Comparison of ENCODE assay signal across 1 cellular context in the genomic region with DNA sequence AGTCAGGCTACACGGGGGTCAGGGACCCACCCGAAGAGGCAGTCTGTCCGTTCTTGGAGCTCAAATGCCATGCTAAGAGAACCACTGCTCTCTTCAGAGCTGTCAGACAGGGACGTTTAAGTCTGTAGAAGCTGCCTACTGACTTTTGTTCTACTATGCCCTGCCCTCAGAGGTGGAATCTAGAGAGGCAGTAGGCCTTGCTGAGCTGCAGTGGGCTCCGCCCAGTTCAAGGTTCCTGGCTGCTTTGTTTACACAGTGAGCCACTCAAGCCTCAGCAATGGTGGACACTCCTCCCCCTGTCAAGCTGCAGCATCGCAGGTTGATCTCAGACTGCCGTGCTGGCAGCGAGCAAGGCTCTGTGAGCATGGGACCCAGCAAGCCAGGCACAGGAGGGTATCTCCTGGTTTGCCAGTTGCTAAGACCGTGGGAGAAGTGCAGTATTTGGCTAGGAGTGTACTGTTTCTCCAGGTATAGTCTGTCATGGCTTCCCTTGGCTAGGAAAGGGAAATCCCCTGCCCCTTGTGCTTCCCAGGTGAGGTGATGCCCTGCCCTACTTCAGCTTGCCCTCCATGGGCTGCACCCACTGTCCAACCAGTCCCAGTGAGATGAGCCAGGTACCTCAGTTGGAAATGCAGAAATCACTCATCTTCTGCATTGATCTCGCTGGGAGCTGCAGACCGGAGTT.
TF ChIP-seq lines count a peak whose summit lies in the region.
"Not testable (repeated sequence)": the region's sequence is repeated elsewhere in the genome, so short reads cannot be mapped to it uniquely, and the experiment has no call there.

No MANE protein-coding gene starts in this region.

TF ChIP-seq in HepG2, 621 proteins besides CTCF, POLR2A, EP300 and RAD21 (continued from another document):
- TF ChIP-seq, protein P1, sequence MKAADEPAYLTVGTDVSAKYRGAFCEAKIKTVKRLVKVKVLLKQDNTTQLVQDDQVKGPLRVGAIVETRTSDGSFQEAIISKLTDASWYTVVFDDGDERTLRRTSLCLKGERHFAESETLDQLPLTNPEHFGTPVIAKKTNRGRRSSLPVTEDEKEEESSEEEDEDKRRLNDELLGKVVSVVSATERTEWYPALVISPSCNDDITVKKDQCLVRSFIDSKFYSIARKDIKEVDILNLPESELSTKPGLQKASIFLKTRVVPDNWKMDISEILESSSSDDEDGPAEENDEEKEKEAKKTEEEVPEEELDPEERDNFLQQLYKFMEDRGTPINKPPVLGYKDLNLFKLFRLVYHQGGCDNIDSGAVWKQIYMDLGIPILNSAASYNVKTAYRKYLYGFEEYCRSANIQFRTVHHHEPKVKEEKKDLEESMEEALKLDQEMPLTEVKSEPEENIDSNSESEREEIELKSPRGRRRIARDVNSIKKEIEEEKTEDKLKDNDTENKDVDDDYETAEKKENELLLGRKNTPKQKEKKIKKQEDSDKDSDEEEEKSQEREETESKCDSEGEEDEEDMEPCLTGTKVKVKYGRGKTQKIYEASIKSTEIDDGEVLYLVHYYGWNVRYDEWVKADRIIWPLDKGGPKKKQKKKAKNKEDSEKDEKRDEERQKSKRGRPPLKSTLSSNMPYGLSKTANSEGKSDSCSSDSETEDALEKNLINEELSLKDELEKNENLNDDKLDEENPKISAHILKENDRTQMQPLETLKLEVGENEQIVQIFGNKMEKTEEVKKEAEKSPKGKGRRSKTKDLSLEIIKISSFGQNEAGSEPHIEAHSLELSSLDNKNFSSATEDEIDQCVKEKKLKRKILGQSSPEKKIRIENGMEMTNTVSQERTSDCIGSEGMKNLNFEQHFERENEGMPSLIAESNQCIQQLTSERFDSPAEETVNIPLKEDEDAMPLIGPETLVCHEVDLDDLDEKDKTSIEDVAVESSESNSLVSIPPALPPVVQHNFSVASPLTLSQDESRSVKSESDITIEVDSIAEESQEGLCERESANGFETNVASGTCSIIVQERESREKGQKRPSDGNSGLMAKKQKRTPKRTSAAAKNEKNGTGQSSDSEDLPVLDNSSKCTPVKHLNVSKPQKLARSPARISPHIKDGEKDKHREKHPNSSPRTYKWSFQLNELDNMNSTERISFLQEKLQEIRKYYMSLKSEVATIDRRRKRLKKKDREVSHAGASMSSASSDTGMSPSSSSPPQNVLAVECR (CRISPR knock-in tag; IDR thresholded peaks at IDR 0.05; ENCODE audit: borderline replicate concordance): peak; percentile 60; the same call in 1 of the 2 replicates
- TF ChIP-seq ZFP36L1 (CRISPR knock-in tag; IDR thresholded peaks at IDR 0.05): 0 out of 2 replicates have a peak, but pooled peaks have one; percentile 25
- TF ChIP-seq, protein P2, sequence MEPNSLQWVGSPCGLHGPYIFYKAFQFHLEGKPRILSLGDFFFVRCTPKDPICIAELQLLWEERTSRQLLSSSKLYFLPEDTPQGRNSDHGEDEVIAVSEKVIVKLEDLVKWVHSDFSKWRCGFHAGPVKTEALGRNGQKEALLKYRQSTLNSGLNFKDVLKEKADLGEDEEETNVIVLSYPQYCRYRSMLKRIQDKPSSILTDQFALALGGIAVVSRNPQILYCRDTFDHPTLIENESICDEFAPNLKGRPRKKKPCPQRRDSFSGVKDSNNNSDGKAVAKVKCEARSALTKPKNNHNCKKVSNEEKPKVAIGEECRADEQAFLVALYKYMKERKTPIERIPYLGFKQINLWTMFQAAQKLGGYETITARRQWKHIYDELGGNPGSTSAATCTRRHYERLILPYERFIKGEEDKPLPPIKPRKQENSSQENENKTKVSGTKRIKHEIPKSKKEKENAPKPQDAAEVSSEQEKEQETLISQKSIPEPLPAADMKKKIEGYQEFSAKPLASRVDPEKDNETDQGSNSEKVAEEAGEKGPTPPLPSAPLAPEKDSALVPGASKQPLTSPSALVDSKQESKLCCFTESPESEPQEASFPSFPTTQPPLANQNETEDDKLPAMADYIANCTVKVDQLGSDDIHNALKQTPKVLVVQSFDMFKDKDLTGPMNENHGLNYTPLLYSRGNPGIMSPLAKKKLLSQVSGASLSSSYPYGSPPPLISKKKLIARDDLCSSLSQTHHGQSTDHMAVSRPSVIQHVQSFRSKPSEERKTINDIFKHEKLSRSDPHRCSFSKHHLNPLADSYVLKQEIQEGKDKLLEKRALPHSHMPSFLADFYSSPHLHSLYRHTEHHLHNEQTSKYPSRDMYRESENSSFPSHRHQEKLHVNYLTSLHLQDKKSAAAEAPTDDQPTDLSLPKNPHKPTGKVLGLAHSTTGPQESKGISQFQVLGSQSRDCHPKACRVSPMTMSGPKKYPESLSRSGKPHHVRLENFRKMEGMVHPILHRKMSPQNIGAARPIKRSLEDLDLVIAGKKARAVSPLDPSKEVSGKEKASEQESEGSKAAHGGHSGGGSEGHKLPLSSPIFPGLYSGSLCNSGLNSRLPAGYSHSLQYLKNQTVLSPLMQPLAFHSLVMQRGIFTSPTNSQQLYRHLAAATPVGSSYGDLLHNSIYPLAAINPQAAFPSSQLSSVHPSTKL (CRISPR knock-in tag; IDR thresholded peaks at IDR 0.05): peak; percentile 86
- TF ChIP-seq, protein P3, sequence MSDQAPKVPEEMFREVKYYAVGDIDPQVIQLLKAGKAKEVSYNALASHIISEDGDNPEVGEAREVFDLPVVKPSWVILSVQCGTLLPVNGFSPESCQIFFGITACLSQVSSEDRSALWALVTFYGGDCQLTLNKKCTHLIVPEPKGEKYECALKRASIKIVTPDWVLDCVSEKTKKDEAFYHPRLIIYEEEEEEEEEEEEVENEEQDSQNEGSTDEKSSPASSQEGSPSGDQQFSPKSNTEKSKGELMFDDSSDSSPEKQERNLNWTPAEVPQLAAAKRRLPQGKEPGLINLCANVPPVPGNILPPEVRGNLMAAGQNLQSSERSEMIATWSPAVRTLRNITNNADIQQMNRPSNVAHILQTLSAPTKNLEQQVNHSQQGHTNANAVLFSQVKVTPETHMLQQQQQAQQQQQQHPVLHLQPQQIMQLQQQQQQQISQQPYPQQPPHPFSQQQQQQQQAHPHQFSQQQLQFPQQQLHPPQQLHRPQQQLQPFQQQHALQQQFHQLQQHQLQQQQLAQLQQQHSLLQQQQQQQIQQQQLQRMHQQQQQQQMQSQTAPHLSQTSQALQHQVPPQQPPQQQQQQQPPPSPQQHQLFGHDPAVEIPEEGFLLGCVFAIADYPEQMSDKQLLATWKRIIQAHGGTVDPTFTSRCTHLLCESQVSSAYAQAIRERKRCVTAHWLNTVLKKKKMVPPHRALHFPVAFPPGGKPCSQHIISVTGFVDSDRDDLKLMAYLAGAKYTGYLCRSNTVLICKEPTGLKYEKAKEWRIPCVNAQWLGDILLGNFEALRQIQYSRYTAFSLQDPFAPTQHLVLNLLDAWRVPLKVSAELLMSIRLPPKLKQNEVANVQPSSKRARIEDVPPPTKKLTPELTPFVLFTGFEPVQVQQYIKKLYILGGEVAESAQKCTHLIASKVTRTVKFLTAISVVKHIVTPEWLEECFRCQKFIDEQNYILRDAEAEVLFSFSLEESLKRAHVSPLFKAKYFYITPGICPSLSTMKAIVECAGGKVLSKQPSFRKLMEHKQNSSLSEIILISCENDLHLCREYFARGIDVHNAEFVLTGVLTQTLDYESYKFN (CRISPR knock-in tag; conservative IDR thresholded peaks at IDR 0.05): peak; percentile 89
- peak; percentile 75 for TF ChIP-seq PITX1 (CRISPR knock-in tag; IDR thresholded peaks at IDR 0.05)
- TF ChIP-seq, protein P4, sequence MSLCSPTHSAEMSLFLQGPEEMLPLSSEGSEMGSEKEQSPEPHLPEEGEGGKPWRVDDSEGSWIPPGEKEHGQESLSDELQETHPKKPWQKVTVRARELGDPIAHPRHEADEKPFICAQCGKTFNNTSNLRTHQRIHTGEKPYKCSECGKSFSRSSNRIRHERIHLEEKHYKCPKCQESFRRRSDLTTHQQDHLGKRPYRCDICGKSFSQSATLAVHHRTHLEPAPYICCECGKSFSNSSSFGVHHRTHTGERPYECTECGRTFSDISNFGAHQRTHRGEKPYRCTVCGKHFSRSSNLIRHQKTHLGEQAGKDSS (CRISPR knock-in tag; IDR thresholded peaks at IDR 0.05; ENCODE audit: borderline replicate concordance, low read depth): peak; percentile 83
- 0 out of 2 replicates have a peak, but pooled peaks have one; percentile 63 for TF ChIP-seq ZNF343 (CRISPR knock-in tag; IDR thresholded peaks at IDR 0.05)
- TF ChIP-seq, protein P5, sequence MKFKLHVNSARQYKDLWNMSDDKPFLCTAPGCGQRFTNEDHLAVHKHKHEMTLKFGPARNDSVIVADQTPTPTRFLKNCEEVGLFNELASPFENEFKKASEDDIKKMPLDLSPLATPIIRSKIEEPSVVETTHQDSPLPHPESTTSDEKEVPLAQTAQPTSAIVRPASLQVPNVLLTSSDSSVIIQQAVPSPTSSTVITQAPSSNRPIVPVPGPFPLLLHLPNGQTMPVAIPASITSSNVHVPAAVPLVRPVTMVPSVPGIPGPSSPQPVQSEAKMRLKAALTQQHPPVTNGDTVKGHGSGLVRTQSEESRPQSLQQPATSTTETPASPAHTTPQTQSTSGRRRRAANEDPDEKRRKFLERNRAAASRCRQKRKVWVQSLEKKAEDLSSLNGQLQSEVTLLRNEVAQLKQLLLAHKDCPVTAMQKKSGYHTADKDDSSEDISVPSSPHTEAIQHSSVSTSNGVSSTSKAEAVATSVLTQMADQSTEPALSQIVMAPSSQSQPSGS (CRISPR knock-in tag; IDR thresholded peaks at IDR 0.05): 0 out of 2 replicates have a peak, but pooled peaks have one; percentile 48
- TF ChIP-seq KAT8 (CRISPR knock-in tag; IDR thresholded peaks at IDR 0.05): peak; percentile 51; the same call in 1 of the 2 replicates
- TF ChIP-seq NCOA2 (CRISPR knock-in tag; IDR thresholded peaks at IDR 0.05): peak; percentile 44; the same call in 1 of the 2 replicates
- TF ChIP-seq, protein P6, sequence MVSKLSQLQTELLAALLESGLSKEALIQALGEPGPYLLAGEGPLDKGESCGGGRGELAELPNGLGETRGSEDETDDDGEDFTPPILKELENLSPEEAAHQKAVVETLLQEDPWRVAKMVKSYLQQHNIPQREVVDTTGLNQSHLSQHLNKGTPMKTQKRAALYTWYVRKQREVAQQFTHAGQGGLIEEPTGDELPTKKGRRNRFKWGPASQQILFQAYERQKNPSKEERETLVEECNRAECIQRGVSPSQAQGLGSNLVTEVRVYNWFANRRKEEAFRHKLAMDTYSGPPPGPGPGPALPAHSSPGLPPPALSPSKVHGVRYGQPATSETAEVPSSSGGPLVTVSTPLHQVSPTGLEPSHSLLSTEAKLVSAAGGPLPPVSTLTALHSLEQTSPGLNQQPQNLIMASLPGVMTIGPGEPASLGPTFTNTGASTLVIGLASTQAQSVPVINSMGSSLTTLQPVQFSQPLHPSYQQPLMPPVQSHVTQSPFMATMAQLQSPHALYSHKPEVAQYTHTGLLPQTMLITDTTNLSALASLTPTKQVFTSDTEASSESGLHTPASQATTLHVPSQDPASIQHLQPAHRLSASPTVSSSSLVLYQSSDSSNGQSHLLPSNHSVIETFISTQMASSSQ (IDR thresholded peaks at IDR 0.05; ENCODE audit: low read depth): not testable (repeated sequence)
- TF ChIP-seq, protein P6 (CRISPR knock-in tag; IDR thresholded peaks at IDR 0.05; ENCODE audit: borderline replicate concordance): peak; percentile 51; the same call in 1 of the 2 replicates
- TF ChIP-seq NR2F6, FOXP1 (IDR thresholded peaks at IDR 0.05): not testable (repeated sequence)
- 0 out of 2 replicates have a peak, but pooled peaks have one; percentile 37 for TF ChIP-seq NR2F6 (CRISPR knock-in tag; IDR thresholded peaks at IDR 0.05)
- peak; percentile 77 for TF ChIP-seq PPARG (CRISPR knock-in tag; conservative IDR thresholded peaks at IDR 0.05)
- 0 out of 2 replicates have a peak, but pooled peaks have one; percentile 27 for TF ChIP-seq CCDC6 (CRISPR knock-in tag; IDR thresholded peaks at IDR 0.05)
- TF ChIP-seq ZNF317 (CRISPR knock-in tag; IDR thresholded peaks at IDR 0.05): peak; percentile 99
- TF ChIP-seq SALL1 (CRISPR knock-in tag; IDR thresholded peaks at IDR 0.05): peak; percentile 90
- TF ChIP-seq GATAD1 (CRISPR knock-in tag; IDR thresholded peaks at IDR 0.05): peak; percentile 50; the same call in 1 of the 2 replicates
- peak; percentile 24; the same call in 1 of the 2 replicates for TF ChIP-seq FOXP1 (CRISPR knock-in tag; IDR thresholded peaks at IDR 0.05)
- TF ChIP-seq THAP11 (CRISPR knock-in tag; IDR thresholded peaks at IDR 0.05): peak; percentile 57
- TF ChIP-seq ETV6 (CRISPR knock-in tag; conservative IDR thresholded peaks at IDR 0.05): 0 out of 2 replicates have a peak, but pooled peaks have one; percentile 68
- TF ChIP-seq ZNF292 (CRISPR knock-in tag; IDR thresholded peaks at IDR 0.05; ENCODE audit: borderline replicate concordance, low read depth): peak; percentile 100
- TF ChIP-seq, protein P7, sequence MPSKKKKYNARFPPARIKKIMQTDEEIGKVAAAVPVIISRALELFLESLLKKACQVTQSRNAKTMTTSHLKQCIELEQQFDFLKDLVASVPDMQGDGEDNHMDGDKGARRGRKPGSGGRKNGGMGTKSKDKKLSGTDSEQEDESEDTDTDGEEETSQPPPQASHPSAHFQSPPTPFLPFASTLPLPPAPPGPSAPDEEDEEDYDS (CRISPR knock-in tag; IDR thresholded peaks at IDR 0.05): peak; percentile 40; the same call in 1 of the 2 replicates
- TF ChIP-seq, protein P8, sequence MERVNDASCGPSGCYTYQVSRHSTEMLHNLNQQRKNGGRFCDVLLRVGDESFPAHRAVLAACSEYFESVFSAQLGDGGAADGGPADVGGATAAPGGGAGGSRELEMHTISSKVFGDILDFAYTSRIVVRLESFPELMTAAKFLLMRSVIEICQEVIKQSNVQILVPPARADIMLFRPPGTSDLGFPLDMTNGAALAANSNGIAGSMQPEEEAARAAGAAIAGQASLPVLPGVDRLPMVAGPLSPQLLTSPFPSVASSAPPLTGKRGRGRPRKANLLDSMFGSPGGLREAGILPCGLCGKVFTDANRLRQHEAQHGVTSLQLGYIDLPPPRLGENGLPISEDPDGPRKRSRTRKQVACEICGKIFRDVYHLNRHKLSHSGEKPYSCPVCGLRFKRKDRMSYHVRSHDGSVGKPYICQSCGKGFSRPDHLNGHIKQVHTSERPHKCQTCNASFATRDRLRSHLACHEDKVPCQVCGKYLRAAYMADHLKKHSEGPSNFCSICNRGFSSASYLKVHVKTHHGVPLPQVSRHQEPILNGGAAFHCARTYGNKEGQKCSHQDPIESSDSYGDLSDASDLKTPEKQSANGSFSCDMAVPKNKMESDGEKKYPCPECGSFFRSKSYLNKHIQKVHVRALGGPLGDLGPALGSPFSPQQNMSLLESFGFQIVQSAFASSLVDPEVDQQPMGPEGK (CRISPR knock-in tag; IDR thresholded peaks at IDR 0.05): peak; percentile 58; the same call in 1 of the 2 replicates
- TF ChIP-seq ZNF230 (CRISPR knock-in tag; IDR thresholded peaks at IDR 0.05): 0 out of 2 replicates have a peak, but pooled peaks have one; percentile 59
